17 cellular contexts compared by ENCODE assay signal in genomic region chr21:45833437-45833836, GRCh38.
DNase-seq lines count a peak whose midpoint lies in the region; ATAC-seq and TF ChIP-seq lines count a peak whose summit lies in the region.
"Had no signal": no experiment of that assay in that cellular context is flagged by ENCODE, and none has a peak within 500 bp of the region (broad histone marks: within the 10 kb centered on the region; RNA-seq: fewer than 3 reads in every experiment).

No MANE protein-coding gene starts in this region.

- peak; percentile 24 for DNase-seq in H9
- peak; percentile 37 for DNase-seq in ecto neural progenitor cell (ENCODE audit: low spot score)
- DNase-seq in midbrain (lab: John Stamatoyannopoulos, UW), result peak; percentile 20
- no peak for DNase-seq in natural killer cell
- DNase-seq: GOT3, HFFc6, Karpas-422, MM.1S, NCI-H1105, NCI-H187 treated with DMSO at 0.1 percent for 48 hours, NCI-H774, SHP77 had no signal

- no peak overlapping the region for H3T11ph ChIP-seq in H9 (ENCODE audit: low read length)

- H3K27me3 Mint-ChIP-seq in H9 (ENCODE audit: low read depth) (no peaks in the 10 kb centered on the region), natural killer cell (ENCODE audit: low read depth in 2 of 2) (no peaks in the 10 kb centered on the region)

- H4K20me1 ChIP-seq in H9 (ENCODE audit: control insufficient read depth, insufficient read depth, insufficient read length), result no peaks in the 10 kb centered on the region

- H3K36me3 Mint-ChIP-seq in H9 (ENCODE audit: insufficient read depth in 1 of 3, low read depth in 3 of 3) (no peaks in the 10 kb centered on the region; a peak in 2 of 7 replicates), natural killer cell (no peaks in the 10 kb centered on the region)

- H2BK12ac ChIP-seq in H9 (ENCODE audit: insufficient read length, low read depth, low read length), result no peak overlapping the region

- H3K27ac Mint-ChIP-seq in H9 (no peak overlapping the region), natural killer cell (no peak overlapping the region)
- H3K27ac Mint-ChIP-seq: HFFc6 had no signal

- H3K36me3 ChIP-seq in subcutaneous abdominal adipose tissue (ENCODE audit: control insufficient read depth in 5 of 5, insufficient read depth in 5 of 5, low read length in 5 of 5), result no peaks in the 10 kb centered on the region
- H3K36me3 ChIP-seq in gastroesophageal sphincter, result no peaks in the 10 kb centered on the region

- H3K4me1 ChIP-seq in H9 (ENCODE audit: insufficient read depth, low read length), result 0 out of 2 replicates have a peak, but pooled peaks cover 3% of the 10 kb centered on the region
- peaks cover 0 to 56% (median 47%) of the 10 kb centered on the region in 5 donors for H3K4me1 ChIP-seq in subcutaneous abdominal adipose tissue (ENCODE audit: control insufficient read depth in 5 of 5, insufficient read depth in 5 of 5, low read length in 5 of 5)
- H3K4me1 ChIP-seq in gastroesophageal sphincter, result peaks cover 0 to 13% (median 0%) of the 10 kb centered on the region in 3 donors

- H2BK15ac ChIP-seq in H9 (ENCODE audit: low read depth, low read length), result no peak overlapping the region

- no peaks in the 10 kb centered on the region for H3K79me1 ChIP-seq in H9 (ENCODE audit: insufficient read depth, low read depth, low read length, poor library complexity, severe bottlenecking)

- H3K27ac ChIP-seq in H9 (ENCODE audit: insufficient read length, low read depth, low read length) (no peak overlapping the region), subcutaneous abdominal adipose tissue (ENCODE audit: low read depth, low read length) (peak overlapping the region; percentile 41), gastroesophageal sphincter (no peak overlapping the region)
- H3K27ac ChIP-seq: BLaER1 had no signal

- TF ChIP-seq CTCF in H9 (conservative IDR thresholded peaks at IDR 0.05) (no peak), gastroesophageal sphincter (IDR thresholded peaks at IDR 0.05) (no peak), natural killer cell (IDR thresholded peaks at IDR 0.05) (no peak)

- H3K18ac ChIP-seq in H9 (ENCODE audit: insufficient read length, low read depth, low read length), result no peak overlapping the region

- no peak overlapping the region for H2AK5ac ChIP-seq in H9 (ENCODE audit: insufficient read length, low read length)

- no peak overlapping the region for H4K5ac ChIP-seq in H9 (ENCODE audit: insufficient read length, low read depth, low read length)

- H3K4me2 ChIP-seq in H9 (ENCODE audit: insufficient read depth, insufficient read length, low read length), result no peak overlapping the region
- H3K4me2 ChIP-seq: BLaER1 had no signal

- H3K9ac ChIP-seq in H9 (ENCODE audit: extremely low read depth, insufficient read length, low read length) (no peak overlapping the region), subcutaneous abdominal adipose tissue (ENCODE audit: low read length in 5 of 5) (peak overlapping the region in 1 of 5 donors; percentile 22)
- H3K9ac ChIP-seq: BLaER1 had no signal

- H3K9me3 Mint-ChIP-seq in H9, result no peaks in the 10 kb centered on the region; a peak in 2 of 5 replicates
- H3K9me3 Mint-ChIP-seq in natural killer cell, result no peaks in the 10 kb centered on the region
- H3K9me3 Mint-ChIP-seq: HFFc6 had no signal

- H4K8ac ChIP-seq in H9 (replicated peaks; ENCODE audit: insufficient read length, low read depth, low read length), result no peak overlapping the region

- H3K4me1 Mint-ChIP-seq in H9 (peaks cover 17 to 28% of the 10 kb centered on the region in 2 experiments; a peak in 3 of 4 replicates), natural killer cell (no peaks in the 10 kb centered on the region)

- H3K4ac ChIP-seq in H9 (ENCODE audit: low read depth, low read length), result no peak overlapping the region

- H4K91ac ChIP-seq in H9 (ENCODE audit: insufficient read length, low read depth, low read length), result no peak overlapping the region

- ATAC-seq in HG02678 (IDR thresholded peaks at IDR 0.05; ENCODE audit: unreplicated experiment) (no peak), gastroesophageal sphincter (no peak), natural killer cell (no peak)
- ATAC-seq: Panc1 had no signal

- H3K27me3 ChIP-seq in H9 (ENCODE audit: insufficient read depth, low read length) (no peaks in the 10 kb centered on the region), subcutaneous abdominal adipose tissue (ENCODE audit: control insufficient read depth in 5 of 5, insufficient read depth in 4 of 5, low read length in 5 of 5) (no peaks in the 10 kb centered on the region), gastroesophageal sphincter (no peaks in the 10 kb centered on the region)
- H3K27me3 ChIP-seq: BLaER1 had no signal

- no peak overlapping the region for H2BK120ac ChIP-seq in H9 (ENCODE audit: low read depth, low read length, poor library complexity, severe bottlenecking)

- H3K23ac ChIP-seq in H9 (ENCODE audit: insufficient read length, low read depth, low read length), result no peak overlapping the region

- H2BK20ac ChIP-seq in H9 (ENCODE audit: low read depth, low read length, poor library complexity, severe bottlenecking), result no peak overlapping the region

- TF ChIP-seq POLR2A in gastroesophageal sphincter (IDR thresholded peaks at IDR 0.05), result no peak

- no peaks in the 10 kb centered on the region for H3K79me2 ChIP-seq in H9 (ENCODE audit: insufficient read depth, low read length)

- no peak overlapping the region; the same call in 1 of the 2 replicates for H3K14ac ChIP-seq in H9 (ENCODE audit: insufficient read depth, low read length)

- H2AFZ ChIP-seq in H9 (ENCODE audit: low read length), result no peak overlapping the region

- no peaks in the 10 kb centered on the region for H3K23me2 ChIP-seq in H9 (ENCODE audit: insufficient read length, low read depth, low read length, poor library complexity, severe bottlenecking)

- intact Hi-C loops in natural killer cell (cut with micrococcal nuclease), result no loop called here

- no peak overlapping the region for H3K56ac ChIP-seq in H9 (ENCODE audit: insufficient read length, low read depth, low read length)

- WGBS in H9 (ENCODE audit: extremely low coverage, insufficient read length, low lambda C conversion rate), result no CpG with 5 or more reads among the region's 6 CpGs
- WGBS in gastroesophageal sphincter (ENCODE audit: low coverage in 1 of 2), 2 donors, result no CpG with 5 or more reads among the region's 6 CpGs

- no peaks in the 10 kb centered on the region for H3K9me3 ChIP-seq in H9 (ENCODE audit: control insufficient read depth, low read depth, low read length)
- no peaks in the 10 kb centered on the region for H3K9me3 ChIP-seq in subcutaneous abdominal adipose tissue (ENCODE audit: control insufficient read depth in 5 of 5, low read length in 5 of 5)
- no peaks in the 10 kb centered on the region for H3K9me3 ChIP-seq in gastroesophageal sphincter

- H2BK5ac ChIP-seq in H9 (ENCODE audit: insufficient read length, low read length), result no peak overlapping the region

- H3K4me3 Mint-ChIP-seq in H9 (no peak overlapping the region), natural killer cell (no peak overlapping the region)
- H3K4me3 Mint-ChIP-seq: HFFc6 had no signal

- H3K4me3 ChIP-seq in subcutaneous abdominal adipose tissue (ENCODE audit: low read depth in 1 of 5, low read length in 5 of 5) (no peak overlapping the region), gastroesophageal sphincter (no peak overlapping the region)
- H3K4me3 ChIP-seq: BLaER1 had no signal

- no peak for TF ChIP-seq EP300 in gastroesophageal sphincter (IDR thresholded peaks at IDR 0.05)
